Comparison of ENCODE assay signal across 10 cellular contexts in the genomic region with DNA sequence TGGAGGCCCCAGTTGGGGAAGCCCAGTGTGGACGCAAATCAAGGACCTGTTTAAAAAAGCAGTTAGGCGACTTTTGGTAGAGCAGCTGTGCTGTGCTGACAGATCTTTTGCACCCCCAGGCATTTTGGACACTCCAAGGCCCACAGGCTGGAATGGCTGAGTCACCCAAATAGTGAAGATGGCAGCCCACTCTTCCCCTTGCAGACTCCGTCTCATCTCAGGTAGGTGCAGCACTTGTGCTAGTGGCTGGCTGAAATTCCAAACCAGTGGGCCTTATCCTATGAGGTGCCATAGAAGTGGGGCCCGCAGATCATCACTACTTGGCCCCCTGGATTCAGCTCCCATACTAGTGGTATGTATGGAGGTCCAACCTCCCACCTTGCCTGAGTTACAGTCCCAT. TPM values are rescaled to one million over a fixed set of nuclear protein-coding genes. Genes with fewer than 3 reads are reported as not detected.
"Had no signal": no experiment of that assay in that cellular context is flagged by ENCODE, and none has a peak within 500 bp of the region (broad histone marks: within the 10 kb centered on the region; RNA-seq: fewer than 3 reads in every experiment).

No MANE protein-coding gene starts in this region.

- ATAC-seq: GM23338, HCT116 had no signal

- H3K27ac ChIP-seq: GM23248 had no signal

- H2AFZ ChIP-seq: GM23248, GM23338 had no signal

- H3K9me3 ChIP-seq: HAP-1 had no signal

- DNase-seq: GM23248, GOT3, H7, H9, HCEC 1CT, HFFc6 had no signal

- H3K27ac Mint-ChIP-seq: GM23338, H9, HFFc6 had no signal

- H3K9ac ChIP-seq: GM23248 had no signal

- H3K4me3 Mint-ChIP-seq: GM23338, H9, HFFc6 had no signal

- H3K4me3 ChIP-seq: GM23248, GM23338, HAP-1 had no signal

- H3K4me2 ChIP-seq: GM23338 had no signal

- H3K36me3 ChIP-seq: HAP-1 had no signal

RNA-seq across cellular contexts. Expression of gene CPXCR1, which starts 42.8 kb away (rescaled TPM):
- total RNA-seq: GM23248, GM23338, H1, H7, H9, HFFc6 had no signal
- polyA plus RNA-seq: GM23248, GM23338, H1 had no signal
